28 cellular contexts compared by ENCODE assay signal in genomic region chr1:147850737-147851136, GRCh38. TPM values are rescaled to one million over a fixed set of nuclear protein-coding genes. Genes with fewer than 3 reads are reported as not detected.
"Had no signal": no experiment of that assay in that cellular context is flagged by ENCODE, and none has a peak within 500 bp of the region (broad histone marks: within the 10 kb centered on the region; RNA-seq: fewer than 3 reads in every experiment).

No MANE protein-coding gene starts in this region.

- H3K27me3 ChIP-seq: brain microvascular endothelial cell had no signal

- H3K27ac Mint-ChIP-seq: activated B cell treated with CpG ODN at 0.5 μM for 24 hours; activated CD4-positive, alpha-beta T cell treated with anti-CD3 and anti-CD28 coated beads, Interleukin-2, amount 10 ng/mL, durations not matched to agents 24 days and 14 days; activated CD8-positive, alpha-beta memory T cell treated with anti-CD3 and anti-CD28 coated beads, Interleukin-2, amount 10 ng/mL, durations not matched to agents 7 days and 5 days; activated naive CD4-positive, alpha-beta T cell treated with anti-CD3 and anti-CD28 coated beads, Interleukin-2, amount 50 U/mL, for 72 hours; activated naive CD8-positive, alpha-beta T cell treated with anti-CD3 and anti-CD28 coated beads, Interleukin-2, amount 50 U/mL, for 24 hours; activated T-cell treated with anti-CD3 and anti-CD28 coated beads, Interleukin-2, amount 50 U/mL, for 24 hours; activated T-helper 1 cell treated with anti-CD3 and anti-CD28 coated beads, Interleukin-12 subunit alpha, Interleukin-12 subunit beta, Interleukin-2, Interleukin-4 antibody, amounts not matched to agents 30 ng/mL and 10 ng/mL and 1 ng/mL, durations not matched to agents 14 hours and 24 hours and 36 hours; T-helper 17 cell had no signal

- H3K9me3 Mint-ChIP-seq: activated B cell treated with CpG ODN at 0.5 μM for 24 hours; activated CD4-positive, alpha-beta T cell treated with anti-CD3 and anti-CD28 coated beads, Interleukin-2, amount 10 ng/mL, durations not matched to agents 24 days and 14 days; activated naive CD4-positive, alpha-beta T cell treated with anti-CD3 and anti-CD28 coated beads, Interleukin-2, amount 50 U/mL, for 72 hours; activated naive CD8-positive, alpha-beta T cell treated with anti-CD3 and anti-CD28 coated beads, Interleukin-2, amount 50 U/mL, for 24 hours; activated T-cell treated with anti-CD3 and anti-CD28 coated beads, Interleukin-2, amount 50 U/mL, for 24 hours; activated T-helper 1 cell treated with anti-CD3 and anti-CD28 coated beads, Interleukin-12 subunit alpha, Interleukin-12 subunit beta, Interleukin-2, Interleukin-4 antibody, amounts not matched to agents 30 ng/mL and 10 ng/mL and 1 ng/mL, durations not matched to agents 14 hours and 24 hours and 36 hours had no signal

- H3K36me3 Mint-ChIP-seq: activated CD8-positive, alpha-beta memory T cell treated with anti-CD3 and anti-CD28 coated beads, Interleukin-2, amount 10 ng/mL, durations not matched to agents 7 days and 5 days; activated naive CD4-positive, alpha-beta T cell treated with anti-CD3 and anti-CD28 coated beads, Interleukin-2, amount 50 U/mL, for 72 hours had no signal

- H3K4me1 Mint-ChIP-seq: activated B cell treated with CpG ODN at 0.5 μM for 24 hours; activated CD4-positive, alpha-beta T cell treated with anti-CD3 and anti-CD28 coated beads, Interleukin-2, amount 10 ng/mL, durations not matched to agents 24 days and 14 days; activated naive CD8-positive, alpha-beta T cell treated with anti-CD3 and anti-CD28 coated beads, Interleukin-2, amount 50 U/mL, for 24 hours; T-helper 17 cell had no signal

- H3K36me3 ChIP-seq: brain microvascular endothelial cell had no signal

- DNase-seq: activated B cell treated with CpG ODN at 0.5 μM for 24 hours; activated CD4-positive, alpha-beta T cell treated with anti-CD3 and anti-CD28 coated beads for 1 hour; activated CD4-positive, alpha-beta T cell treated with anti-CD3 and anti-CD28 coated beads, Interleukin-2, amount 10 ng/mL, durations not matched to agents 24 days and 14 days; activated CD4-positive, alpha-beta T cell treated with anti-CD3 and anti-CD28 coated beads, Interleukin-2, amount 50 U/mL, for 48 hours; activated CD8-positive, alpha-beta memory T cell treated with anti-CD3 and anti-CD28 coated beads, Interleukin-2, amount 10 ng/mL, durations not matched to agents 7 days and 5 days; activated effector memory CD4-positive, alpha-beta T cell treated with anti-CD3 and anti-CD28 coated beads, Interleukin-2, amount 50 U/mL, for 16 hours; activated naive CD4-positive, alpha-beta T cell treated with Interleukin-2 at 50 U/mL for 16 hours; activated naive CD8-positive, alpha-beta T cell treated with anti-CD3 and anti-CD28 coated beads, Interleukin-2, amount 50 U/mL, for 24 hours; activated T-cell treated with anti-CD3 and anti-CD28 coated beads, Interleukin-2, amount 50 U/mL, for 24 hours; amniotic stem cell; caudate nucleus; Kasumi-1; KBM-7; NCI-H1092; NCI-H1417; NCI-H2029 treated with DMSO at 0.1 percent for 48 hours; NCI-H345; NCI-H510A; NCI-H526 treated with DMSO at 0.1 percent for 48 hours; NCI-H82; NK-92 treated with Interleukin-12 subunit alpha and Interleukin-12 subunit beta, amount 100 ng/mL, for 24 hours; SIG-M5; T-helper 17 cell; T-helper 9 cell had no signal

- H3K27ac ChIP-seq: brain microvascular endothelial cell had no signal

- H3K4me3 Mint-ChIP-seq: activated B cell treated with CpG ODN at 0.5 μM for 24 hours; activated CD4-positive, alpha-beta T cell treated with anti-CD3 and anti-CD28 coated beads, Interleukin-2, amount 10 ng/mL, durations not matched to agents 24 days and 14 days; activated CD8-positive, alpha-beta memory T cell treated with anti-CD3 and anti-CD28 coated beads, Interleukin-2, amount 10 ng/mL, durations not matched to agents 7 days and 5 days; activated naive CD8-positive, alpha-beta T cell treated with anti-CD3 and anti-CD28 coated beads, Interleukin-2, amount 50 U/mL, for 24 hours; activated T-cell treated with anti-CD3 and anti-CD28 coated beads, Interleukin-2, amount 50 U/mL, for 24 hours; activated T-helper 1 cell treated with anti-CD3 and anti-CD28 coated beads, Interleukin-12 subunit alpha, Interleukin-12 subunit beta, Interleukin-2, Interleukin-4 antibody, amounts not matched to agents 30 ng/mL and 10 ng/mL and 1 ng/mL, durations not matched to agents 14 hours and 24 hours and 36 hours; T-helper 17 cell had no signal

- ATAC-seq: activated CD8-positive, alpha-beta memory T cell treated with anti-CD3 and anti-CD28 coated beads, Interleukin-2, amount 10 ng/mL, durations not matched to agents 7 days and 5 days; activated naive CD8-positive, alpha-beta T cell treated with anti-CD3 and anti-CD28 coated beads, Interleukin-2, amount 50 U/mL, for 24 hours; T-helper 17 cell had no signal

RNA-seq across cellular contexts. Expression of gene GJA8, which starts 51.9 kb away (rescaled TPM):
- total RNA-seq: activated B cell treated with CpG ODN at 0.5 μM for 24 hours; activated CD4-positive, alpha-beta T cell treated with anti-CD3 and anti-CD28 coated beads, Interleukin-2, amount 10 ng/mL, durations not matched to agents 24 days and 14 days; activated CD8-positive, alpha-beta memory T cell treated with anti-CD3 and anti-CD28 coated beads, Interleukin-2, amount 10 ng/mL, durations not matched to agents 7 days and 5 days; activated naive CD4-positive, alpha-beta T cell treated with anti-CD3 and anti-CD28 coated beads, Interleukin-2, amount 50 U/mL, for 72 hours; activated T-helper 1 cell treated with anti-CD3 and anti-CD28 coated beads, Interleukin-12 subunit alpha, Interleukin-12 subunit beta, Interleukin-2, Interleukin-4 antibody, amounts not matched to agents 30 ng/mL and 10 ng/mL and 1 ng/mL, durations not matched to agents 14 hours and 24 hours and 36 hours; cerebellum; T-helper 17 cell had no signal
